27 cellular contexts compared by ENCODE assay signal in the genomic region with DNA sequence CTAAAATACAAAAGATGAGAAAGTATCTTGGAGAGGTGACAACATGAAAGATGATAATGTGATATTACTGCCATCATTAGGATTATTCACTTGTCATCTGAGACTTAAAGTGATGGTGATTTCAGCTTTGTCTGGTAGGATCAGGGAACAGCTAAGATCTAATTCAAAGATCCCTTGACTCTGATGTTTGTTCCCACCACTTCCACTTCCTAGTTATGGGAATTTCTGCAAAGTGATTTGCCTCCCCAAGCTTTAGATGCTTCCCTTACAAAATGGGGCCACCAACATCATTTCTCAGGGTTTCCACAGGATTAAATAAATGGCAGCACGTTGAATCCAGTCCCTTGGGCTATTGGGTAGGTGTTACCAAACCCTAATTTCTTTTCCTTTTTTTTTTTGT.
"Had no signal": no experiment of that assay in that cellular context is flagged by ENCODE, and none has a peak within 500 bp of the region (broad histone marks: within the 10 kb centered on the region; RNA-seq: fewer than 3 reads in every experiment).

No MANE protein-coding gene starts in this region.

- DNase-seq: stimulated activated CD4-positive, alpha-beta T cell treated with anti-CD3 and anti-CD28 coated beads, Interleukin-2, amount 100 ng/mL, for 48 hours; stimulated activated CD4-positive, alpha-beta T cell treated with anti-CD3 and anti-CD28 coated beads, Interleukin-4, amount 100 ng/mL, for 1 hour; stimulated activated CD4-positive, alpha-beta T cell treated with anti-CD3 and anti-CD28 coated beads, Interleukin-4, amount 100 ng/mL, for 24 hours; stimulated activated CD4-positive, alpha-beta T cell treated with anti-CD3 and anti-CD28 coated beads, Interleukin-4, amount 100 ng/mL, for 4 hours; stimulated activated CD8-positive, alpha-beta memory T cell treated with anti-CD3 and anti-CD28 coated beads, Interleukin-4, amount 100 ng/mL, for 48 hours; stimulated activated naive B cell treated with anti-CD40 and anti-IgM and Interleukin-4, amounts not matched to agents 10 μg/mL and 1 μg/mL and 100 μg/mL, for 72 hours; stimulated activated naive CD4-positive, alpha-beta T cell; stimulated activated naive CD4-positive, alpha-beta T cell treated with Interleukin-2 at 50 U/mL for 16 hours; stimulated activated naive CD8-positive, alpha-beta T cell treated with anti-CD3 and anti-CD28 coated beads, Interleukin-15, amount 100 ng/mL, for 72 hours; stimulated activated naive CD8-positive, alpha-beta T cell treated with anti-CD3 and anti-CD28 coated beads, Interleukin-15, Interleukin-2, amounts not matched to agents 100 U/mL and 50 U/mL, for 24 hours; stomach; substantia nigra; testis; thyroid gland; tibial artery; transverse colon; trophoblast cell; upper lobe of left lung; upper lobe of right lung; uterus had no signal

- H3K4me1 ChIP-seq: stomach, suprapubic skin, testis, thyroid gland, tibial artery, tibial nerve, transverse colon, upper lobe of left lung, upper lobe of right lung, uterus, vagina had no signal

- H3K27me3 ChIP-seq: stomach, suprapubic skin, testis, thyroid gland, tibial artery, tibial nerve, transverse colon, upper lobe of left lung, upper lobe of right lung, uterus, vagina had no signal

- ATAC-seq: stimulated activated effector memory CD8-positive, alpha-beta T cell treated with anti-CD3 and anti-CD28 coated beads, Interleukin-12 subunit alpha, Interleukin-12 subunit beta, amount 100 ng/mL, for 72 hours; stimulated activated memory B cell treated with anti-CD40 and anti-IgM and Interleukin-4, amounts not matched to agents 10 μg/mL and 1 μg/mL and 100 μg/mL, for 72 hours; stimulated activated naive B cell treated with anti-CD40 and anti-IgM and Interleukin-4, amounts not matched to agents 10 μg/mL and 1 μg/mL and 100 μg/mL, for 72 hours; stimulated activated naive CD8-positive, alpha-beta T cell treated with anti-CD3 and anti-CD28 coated beads, Interleukin-15, amount 100 ng/mL, for 72 hours; stimulated activated naive CD8-positive, alpha-beta T cell treated with anti-CD3 and anti-CD28 coated beads, Interleukin-15, Interleukin-2, amounts not matched to agents 100 U/mL and 50 U/mL, for 24 hours; upper lobe of right lung had no signal

- H3K4me3 ChIP-seq: stomach, suprapubic skin, testis, thoracic aorta, thyroid gland, tibial artery, tibial nerve, transverse colon, upper lobe of left lung, upper lobe of right lung, uterus, vagina had no signal

- H3K36me3 ChIP-seq: stomach, suprapubic skin, thoracic aorta, thyroid gland, tibial artery, tibial nerve, transverse colon, upper lobe of left lung, upper lobe of right lung, uterus, vagina had no signal

- FAIRE-seq: urothelium cell line had no signal

- H3K9me3 ChIP-seq: stomach, suprapubic skin, testis, thoracic aorta, thyroid gland, tibial artery, tibial nerve, transverse colon, upper lobe of left lung, upper lobe of right lung, uterus, vagina had no signal

- H3K27ac ChIP-seq: stomach, suprapubic skin, testis, thoracic aorta, thyroid gland, tibial artery, tibial nerve, transverse colon, upper lobe of left lung, upper lobe of right lung, uterus, vagina had no signal
